ENCODE assay signal across 17 cellular contexts in genomic region chr12:58171914-58172313, GRCh38.
DNase-seq lines count a peak whose midpoint lies in the region; ATAC-seq and TF ChIP-seq lines count a peak whose summit lies in the region.
"Had no signal": no experiment of that assay in that cellular context is flagged by ENCODE, and none has a peak within 500 bp of the region (broad histone marks: within the 10 kb centered on the region; RNA-seq: fewer than 3 reads in every experiment).

No MANE protein-coding gene starts in this region.

- H3K4me1 Mint-ChIP-seq in brain: peaks cover 48% of the 10 kb centered on the region

- H3K27ac ChIP-seq in gastroesophageal sphincter: peak overlapping the region; percentile 38 to 65 (median 57)
- H3K27ac ChIP-seq: BLaER1, epithelial cell of prostate, neural progenitor cell, spleen had no signal

- DNase-seq in LNCaP clone FGC (ENCODE audit: low read depth) (peak; percentile 82), skeletal muscle cell (ENCODE audit: low read depth) (peak; percentile 37), NCI-H1417 (lab: John Stamatoyannopoulos, UW) (no peak), HPDE6-E6E7 (ENCODE audit: extremely low spot score) (no peak), DMS79 treated with DMSO at 0.1 percent for 48 hours (lab: John Stamatoyannopoulos, UW) (no peak)
- DNase-seq: activated CD8-positive, alpha-beta T cell treated with anti-CD3 and anti-CD28 coated beads, Interleukin-2, amount 10 ng/mL, durations not matched to agents 7 days and 5 days; activated effector memory CD4-positive, alpha-beta T cell treated with Interleukin-2 at 50 U/mL for 16 hours; caudate nucleus; NCI-H146; NCI-H510A; spleen had no signal

- no peak for TF ChIP-seq EP300 in gastroesophageal sphincter (IDR thresholded peaks at IDR 0.05)

- H3K4me3 ChIP-seq in LNCaP clone FGC (ENCODE audit: low read depth, low read length): no peak overlapping the region
- H3K4me3 ChIP-seq in gastroesophageal sphincter: no peak overlapping the region
- no peak overlapping the region for H3K4me3 ChIP-seq in skeletal muscle cell (ENCODE audit: low read depth, low read length)
- H3K4me3 ChIP-seq: BLaER1, neural progenitor cell, spleen had no signal

- WGBS in gastroesophageal sphincter (ENCODE audit: low coverage in 1 of 2), 2 donors: 16 to 20% methylated on average over 2 of the region's 2 CpGs

- no peak for TF ChIP-seq CTCF in LNCaP clone FGC (IDR thresholded peaks at IDR 0.05; ENCODE audit: control insufficient read depth, extremely low read depth, insufficient read depth)
- TF ChIP-seq CTCF in brain (conservative IDR thresholded peaks at IDR 0.05): no peak
- no peak for TF ChIP-seq CTCF in gastroesophageal sphincter (IDR thresholded peaks at IDR 0.05)

- no peaks in the 10 kb centered on the region for H3K9me3 ChIP-seq in gastroesophageal sphincter
- H3K9me3 ChIP-seq: spleen had no signal

- H3K4me3 Mint-ChIP-seq in brain: no peak overlapping the region
- H3K4me3 Mint-ChIP-seq: activated CD8-positive, alpha-beta T cell treated with anti-CD3 and anti-CD28 coated beads, Interleukin-2, amount 10 ng/mL, durations not matched to agents 7 days and 5 days; neural progenitor cell had no signal

- peaks cover 6% of the 10 kb centered on the region for H3K27me3 Mint-ChIP-seq in brain

- H3K27ac Mint-ChIP-seq in brain: peak overlapping the region in 4 of 5 experiments; percentile 17 to 78 (median 50)
- H3K27ac Mint-ChIP-seq: activated CD8-positive, alpha-beta T cell treated with anti-CD3 and anti-CD28 coated beads, Interleukin-2, amount 10 ng/mL, durations not matched to agents 7 days and 5 days had no signal

- no peak for TF ChIP-seq POLR2A in gastroesophageal sphincter (IDR thresholded peaks at IDR 0.05)

- peaks cover 0 to 59% (median 0%) of the 10 kb centered on the region in 3 donors for H3K4me1 ChIP-seq in gastroesophageal sphincter
- H3K4me1 ChIP-seq: BLaER1, spleen had no signal

- H3K36me3 ChIP-seq in gastroesophageal sphincter: no peaks in the 10 kb centered on the region
- H3K36me3 ChIP-seq: BLaER1, neural progenitor cell, spleen had no signal

- H3K27me3 ChIP-seq in gastroesophageal sphincter: no peaks in the 10 kb centered on the region
- H3K27me3 ChIP-seq: BLaER1 had no signal

- H3K9me3 Mint-ChIP-seq in brain: peaks cover 0 to 2% (median 0%) of the 10 kb centered on the region in 5 experiments
- H3K9me3 Mint-ChIP-seq: neural progenitor cell had no signal

- H3K36me3 Mint-ChIP-seq in brain: no peaks in the 10 kb centered on the region
- H3K36me3 Mint-ChIP-seq: neural progenitor cell had no signal

- ATAC-seq in gastroesophageal sphincter (no peak), HG03108 (IDR thresholded peaks at IDR 0.05; ENCODE audit: unreplicated experiment) (no peak)
- ATAC-seq: activated CD8-positive, alpha-beta T cell treated with anti-CD3 and anti-CD28 coated beads, Interleukin-2, amount 10 ng/mL, durations not matched to agents 7 days and 5 days had no signal

Comparison
In these comparisons a context has a peak if more than half of its experiments do, and no peak if none do; other contexts are left out.
1. DNase-seq: peak in LNCaP clone FGC (single experiment) and skeletal muscle cell (single experiment); none in NCI-H1417 (0 of 3), HPDE6-E6E7 (single experiment) and DMS79 treated with DMSO at 0.1 percent for 48 hours (single experiment).